Comparison of ENCODE assay signal across 1 cellular context in the genomic region with DNA sequence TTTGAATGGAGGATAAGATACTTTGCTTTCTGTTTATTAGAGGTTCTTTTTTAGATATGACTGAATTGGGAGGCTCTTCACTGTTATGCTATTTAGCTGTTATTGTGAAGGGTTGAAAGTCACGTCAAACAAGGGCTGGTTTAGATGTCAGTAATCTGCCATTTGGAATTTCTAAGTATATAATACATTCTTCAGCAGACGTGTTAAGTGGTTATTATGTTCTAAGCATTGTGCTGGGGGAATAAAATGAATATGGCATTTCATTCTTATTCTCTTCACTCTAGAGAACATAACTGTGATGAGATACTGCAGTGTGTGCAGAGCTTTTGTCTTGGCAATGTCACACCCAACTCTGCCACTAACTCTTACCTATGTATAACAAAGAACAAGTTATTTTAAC.
TF ChIP-seq lines count a peak whose summit lies in the region.

No MANE protein-coding gene starts in this region.

TF ChIP-seq in GM23338, 12 proteins besides CTCF, POLR2A, EP300 and RAD21:
- TF ChIP-seq, protein P1, sequence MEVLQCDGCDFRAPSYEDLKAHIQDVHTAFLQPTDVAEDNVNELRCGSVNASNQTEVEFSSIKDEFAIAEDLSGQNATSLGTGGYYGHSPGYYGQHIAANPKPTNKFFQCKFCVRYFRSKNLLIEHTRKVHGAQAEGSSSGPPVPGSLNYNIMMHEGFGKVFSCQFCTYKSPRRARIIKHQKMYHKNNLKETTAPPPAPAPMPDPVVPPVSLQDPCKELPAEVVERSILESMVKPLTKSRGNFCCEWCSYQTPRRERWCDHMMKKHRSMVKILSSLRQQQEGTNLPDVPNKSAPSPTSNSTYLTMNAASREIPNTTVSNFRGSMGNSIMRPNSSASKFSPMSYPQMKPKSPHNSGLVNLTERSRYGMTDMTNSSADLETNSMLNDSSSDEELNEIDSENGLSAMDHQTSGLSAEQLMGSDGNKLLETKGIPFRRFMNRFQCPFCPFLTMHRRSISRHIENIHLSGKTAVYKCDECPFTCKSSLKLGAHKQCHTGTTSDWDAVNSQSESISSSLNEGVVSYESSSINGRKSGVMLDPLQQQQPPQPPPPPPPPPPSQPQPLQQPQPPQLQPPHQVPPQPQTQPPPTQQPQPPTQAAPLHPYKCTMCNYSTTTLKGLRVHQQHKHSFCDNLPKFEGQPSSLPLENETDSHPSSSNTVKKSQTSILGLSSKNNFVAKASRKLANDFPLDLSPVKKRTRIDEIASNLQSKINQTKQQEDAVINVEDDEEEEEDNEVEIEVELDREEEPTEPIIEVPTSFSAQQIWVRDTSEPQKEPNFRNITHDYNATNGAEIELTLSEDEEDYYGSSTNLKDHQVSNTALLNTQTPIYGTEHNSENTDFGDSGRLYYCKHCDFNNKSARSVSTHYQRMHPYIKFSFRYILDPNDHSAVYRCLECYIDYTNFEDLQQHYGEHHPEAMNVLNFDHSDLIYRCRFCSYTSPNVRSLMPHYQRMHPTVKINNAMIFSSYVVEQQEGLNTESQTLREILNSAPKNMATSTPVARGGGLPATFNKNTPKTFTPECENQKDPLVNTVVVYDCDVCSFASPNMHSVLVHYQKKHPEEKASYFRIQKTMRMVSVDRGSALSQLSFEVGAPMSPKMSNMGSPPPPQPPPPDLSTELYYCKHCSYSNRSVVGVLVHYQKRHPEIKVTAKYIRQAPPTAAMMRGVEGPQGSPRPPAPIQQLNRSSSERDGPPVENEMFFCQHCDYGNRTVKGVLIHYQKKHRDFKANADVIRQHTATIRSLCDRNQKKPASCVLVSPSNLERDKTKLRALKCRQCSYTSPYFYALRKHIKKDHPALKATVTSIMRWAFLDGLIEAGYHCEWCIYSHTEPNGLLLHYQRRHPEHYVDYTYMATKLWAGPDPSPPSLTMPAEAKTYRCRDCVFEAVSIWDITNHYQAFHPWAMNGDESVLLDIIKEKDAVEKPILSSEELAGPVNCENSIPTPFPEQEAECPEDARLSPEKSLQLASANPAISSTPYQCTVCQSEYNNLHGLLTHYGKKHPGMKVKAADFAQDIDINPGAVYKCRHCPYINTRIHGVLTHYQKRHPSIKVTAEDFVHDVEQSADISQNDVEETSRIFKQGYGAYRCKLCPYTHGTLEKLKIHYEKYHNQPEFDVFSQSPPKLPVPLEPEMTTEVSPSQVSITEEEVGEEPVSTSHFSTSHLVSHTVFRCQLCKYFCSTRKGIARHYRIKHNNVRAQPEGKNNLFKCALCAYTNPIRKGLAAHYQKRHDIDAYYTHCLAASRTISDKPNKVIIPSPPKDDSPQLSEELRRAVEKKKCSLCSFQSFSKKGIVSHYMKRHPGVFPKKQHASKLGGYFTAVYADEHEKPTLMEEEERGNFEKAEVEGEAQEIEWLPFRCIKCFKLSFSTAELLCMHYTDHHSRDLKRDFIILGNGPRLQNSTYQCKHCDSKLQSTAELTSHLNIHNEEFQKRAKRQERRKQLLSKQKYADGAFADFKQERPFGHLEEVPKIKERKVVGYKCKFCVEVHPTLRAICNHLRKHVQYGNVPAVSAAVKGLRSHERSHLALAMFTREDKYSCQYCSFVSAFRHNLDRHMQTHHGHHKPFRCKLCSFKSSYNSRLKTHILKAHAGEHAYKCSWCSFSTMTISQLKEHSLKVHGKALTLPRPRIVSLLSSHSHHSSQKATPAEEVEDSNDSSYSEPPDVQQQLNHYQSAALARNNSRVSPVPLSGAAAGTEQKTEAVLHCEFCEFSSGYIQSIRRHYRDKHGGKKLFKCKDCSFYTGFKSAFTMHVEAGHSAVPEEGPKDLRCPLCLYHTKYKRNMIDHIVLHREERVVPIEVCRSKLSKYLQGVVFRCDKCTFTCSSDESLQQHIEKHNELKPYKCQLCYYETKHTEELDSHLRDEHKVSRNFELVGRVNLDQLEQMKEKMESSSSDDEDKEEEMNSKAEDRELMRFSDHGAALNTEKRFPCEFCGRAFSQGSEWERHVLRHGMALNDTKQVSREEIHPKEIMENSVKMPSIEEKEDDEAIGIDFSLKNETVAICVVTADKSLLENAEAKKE (CRISPR knock-in tag; IDR thresholded peaks at IDR 0.05) = no peak
- no peak for TF ChIP-seq NANOG (IDR thresholded peaks at IDR 0.05; ENCODE audit: borderline replicate concordance)
- no peak for TF ChIP-seq CREB1 (CRISPR knock-in tag; IDR thresholded peaks at IDR 0.05; ENCODE audit: low read depth)
- TF ChIP-seq JUNB (IDR thresholded peaks at IDR 0.05; ENCODE audit: unreplicated experiment) = no peak
- TF ChIP-seq EZH2phosphoT487 (IDR thresholded peaks at IDR 0.05; ENCODE audit: unreplicated experiment) = no peak
- no peak for TF ChIP-seq STAT1 (IDR thresholded peaks at IDR 0.05; ENCODE audit: unreplicated experiment)
- TF ChIP-seq ZNF331 (CRISPR knock-in tag; IDR thresholded peaks at IDR 0.05; ENCODE audit: low read depth) = no peak
- TF ChIP-seq EZH2 (IDR thresholded peaks at IDR 0.05; ENCODE audit: low read depth, unreplicated experiment) = no peak
- TF ChIP-seq, protein P2, sequence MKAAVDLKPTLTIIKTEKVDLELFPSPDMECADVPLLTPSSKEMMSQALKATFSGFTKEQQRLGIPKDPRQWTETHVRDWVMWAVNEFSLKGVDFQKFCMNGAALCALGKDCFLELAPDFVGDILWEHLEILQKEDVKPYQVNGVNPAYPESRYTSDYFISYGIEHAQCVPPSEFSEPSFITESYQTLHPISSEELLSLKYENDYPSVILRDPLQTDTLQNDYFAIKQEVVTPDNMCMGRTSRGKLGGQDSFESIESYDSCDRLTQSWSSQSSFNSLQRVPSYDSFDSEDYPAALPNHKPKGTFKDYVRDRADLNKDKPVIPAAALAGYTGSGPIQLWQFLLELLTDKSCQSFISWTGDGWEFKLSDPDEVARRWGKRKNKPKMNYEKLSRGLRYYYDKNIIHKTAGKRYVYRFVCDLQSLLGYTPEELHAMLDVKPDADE (IDR thresholded peaks at IDR 0.05) = no peak
- TF ChIP-seq ZNF114 (CRISPR knock-in tag; IDR thresholded peaks at IDR 0.05) = no peak
- TF ChIP-seq POLR2AphosphoS5 (IDR thresholded peaks at IDR 0.05; ENCODE audit: low read depth) = no peak
- TF ChIP-seq, protein P3, sequence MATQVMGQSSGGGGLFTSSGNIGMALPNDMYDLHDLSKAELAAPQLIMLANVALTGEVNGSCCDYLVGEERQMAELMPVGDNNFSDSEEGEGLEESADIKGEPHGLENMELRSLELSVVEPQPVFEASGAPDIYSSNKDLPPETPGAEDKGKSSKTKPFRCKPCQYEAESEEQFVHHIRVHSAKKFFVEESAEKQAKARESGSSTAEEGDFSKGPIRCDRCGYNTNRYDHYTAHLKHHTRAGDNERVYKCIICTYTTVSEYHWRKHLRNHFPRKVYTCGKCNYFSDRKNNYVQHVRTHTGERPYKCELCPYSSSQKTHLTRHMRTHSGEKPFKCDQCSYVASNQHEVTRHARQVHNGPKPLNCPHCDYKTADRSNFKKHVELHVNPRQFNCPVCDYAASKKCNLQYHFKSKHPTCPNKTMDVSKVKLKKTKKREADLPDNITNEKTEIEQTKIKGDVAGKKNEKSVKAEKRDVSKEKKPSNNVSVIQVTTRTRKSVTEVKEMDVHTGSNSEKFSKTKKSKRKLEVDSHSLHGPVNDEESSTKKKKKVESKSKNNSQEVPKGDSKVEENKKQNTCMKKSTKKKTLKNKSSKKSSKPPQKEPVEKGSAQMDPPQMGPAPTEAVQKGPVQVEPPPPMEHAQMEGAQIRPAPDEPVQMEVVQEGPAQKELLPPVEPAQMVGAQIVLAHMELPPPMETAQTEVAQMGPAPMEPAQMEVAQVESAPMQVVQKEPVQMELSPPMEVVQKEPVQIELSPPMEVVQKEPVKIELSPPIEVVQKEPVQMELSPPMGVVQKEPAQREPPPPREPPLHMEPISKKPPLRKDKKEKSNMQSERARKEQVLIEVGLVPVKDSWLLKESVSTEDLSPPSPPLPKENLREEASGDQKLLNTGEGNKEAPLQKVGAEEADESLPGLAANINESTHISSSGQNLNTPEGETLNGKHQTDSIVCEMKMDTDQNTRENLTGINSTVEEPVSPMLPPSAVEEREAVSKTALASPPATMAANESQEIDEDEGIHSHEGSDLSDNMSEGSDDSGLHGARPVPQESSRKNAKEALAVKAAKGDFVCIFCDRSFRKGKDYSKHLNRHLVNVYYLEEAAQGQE (IDR thresholded peaks at IDR 0.05; ENCODE audit: unreplicated experiment) = no peak
